8 cellular contexts compared by ENCODE assay signal in the genomic region with DNA sequence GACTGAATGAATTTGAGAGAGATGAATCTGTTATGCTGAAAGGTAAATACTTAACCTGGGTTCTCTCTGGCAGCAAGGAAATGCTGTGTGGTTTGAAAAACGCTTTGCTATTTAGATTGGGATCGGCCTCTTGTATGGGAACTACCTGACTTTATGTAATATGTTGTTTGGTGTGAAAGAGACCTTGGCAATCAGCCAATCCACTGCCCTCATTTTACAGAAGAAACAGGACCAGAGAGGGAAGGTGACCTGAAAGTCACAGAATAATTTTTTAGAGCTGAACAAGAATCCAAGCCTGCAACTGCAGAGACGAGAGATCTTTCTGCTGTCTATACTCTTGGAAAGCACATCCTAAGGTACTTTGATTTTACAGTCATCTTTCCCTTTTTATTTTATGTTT. TPM values are rescaled to one million over a fixed set of nuclear protein-coding genes. Genes with fewer than 3 reads are reported as not detected.
DNase-seq lines count a peak whose midpoint lies in the region; ATAC-seq and TF ChIP-seq lines count a peak whose summit lies in the region.

No MANE protein-coding gene starts in this region.

- peak overlapping the region; percentile 94 to 99 (median 97) for H3K4me3 Mint-ChIP-seq in brain
- H3K4me3 Mint-ChIP-seq in mesothelial cell of epicardium: peak overlapping the region; percentile 95

- no peak for DNase-seq in mesothelial cell of epicardium (ENCODE audit: low spot score in 2 of 2, unreplicated experiment in 2 of 2)
- no peak for DNase-seq in GM03348 (ENCODE audit: low spot score)
- DNase-seq in SHP77 treated with DMSO at 0.1 percent for 48 hours (lab: John Stamatoyannopoulos, UW): no peak
- DNase-seq in NCI-H2196 treated with DMSO at 0.1 percent for 48 hours (lab: John Stamatoyannopoulos, UW; ENCODE audit: unreplicated experiment): no peak

- H3K27me3 Mint-ChIP-seq in brain: peaks cover 15% of the 10 kb centered on the region
- no peaks in the 10 kb centered on the region for H3K27me3 Mint-ChIP-seq in mesothelial cell of epicardium (ENCODE audit: low read depth)

- no peak overlapping the region for H2AFZ ChIP-seq in ACC112 (ENCODE audit: low read length, unreplicated experiment)

- no peaks in the 10 kb centered on the region for H3K9me3 ChIP-seq in HUES6 (ENCODE audit: control insufficient read depth, insufficient read depth, low read depth, low read length)

- H3K36me3 Mint-ChIP-seq in brain: peaks cover 51% of the 10 kb centered on the region
- H3K36me3 Mint-ChIP-seq in mesothelial cell of epicardium: peaks cover 17% of the 10 kb centered on the region

- H3K9ac ChIP-seq in HUES6 (ENCODE audit: low read length): peak overlapping the region; percentile 100

- no peak for ATAC-seq in HG03565 (IDR thresholded peaks at IDR 0.05; ENCODE audit: unreplicated experiment)

- H3K4me3 ChIP-seq in ACC112 (ENCODE audit: low read depth, low read length) (peak overlapping the region; percentile 99), HUES6 (ENCODE audit: low read depth, low read length) (peak overlapping the region; percentile 86)

- H3K27ac Mint-ChIP-seq in brain (peak overlapping the region; percentile 72 to 100 (median 98)), mesothelial cell of epicardium (peak overlapping the region; percentile 99)

- H3K36me3 ChIP-seq in ACC112 (ENCODE audit: insufficient read depth, low read length) (peaks cover 12% of the 10 kb centered on the region), HUES6 (ENCODE audit: control insufficient read depth, insufficient read depth, low read length) (peaks cover 49% of the 10 kb centered on the region)

- peaks cover 34% of the 10 kb centered on the region for H3K4me1 ChIP-seq in ACC112 (ENCODE audit: control insufficient read depth, insufficient read depth, low read length, unreplicated experiment)
- peaks cover 12% of the 10 kb centered on the region for H3K4me1 ChIP-seq in HUES6 (ENCODE audit: control insufficient read depth, insufficient read depth, low read length)

- TF ChIP-seq CTCF in brain (conservative IDR thresholded peaks at IDR 0.05) (no peak), mesothelial cell of epicardium (IDR thresholded peaks at IDR 0.05; ENCODE audit: unreplicated experiment) (no peak)

- peaks cover 65% of the 10 kb centered on the region for H3K79me2 ChIP-seq in ACC112 (ENCODE audit: control insufficient read depth, insufficient read depth, low read length, unreplicated experiment)

- peaks cover 36% of the 10 kb centered on the region for H3K4me1 Mint-ChIP-seq in brain
- peaks cover 22% of the 10 kb centered on the region for H3K4me1 Mint-ChIP-seq in mesothelial cell of epicardium

- H3K27ac ChIP-seq in ACC112 (ENCODE audit: low read depth, low read length): 0 out of 2 replicates have a peak overlapping the region, but pooled peaks have one; percentile 97
- H3K27ac ChIP-seq in HUES6 (ENCODE audit: low read depth, low read length): no peak overlapping the region; the same call in 1 of the 2 replicates

- no peaks in the 10 kb centered on the region for H3K27me3 ChIP-seq in ACC112 (ENCODE audit: insufficient read depth, low read length)
- no peaks in the 10 kb centered on the region for H3K27me3 ChIP-seq in HUES6 (ENCODE audit: control insufficient read depth, insufficient read depth, low read length)

- peaks cover 0 to 3% (median 0%) of the 10 kb centered on the region in 5 experiments for H3K9me3 Mint-ChIP-seq in brain
- H3K9me3 Mint-ChIP-seq in mesothelial cell of epicardium: peaks cover 1% of the 10 kb centered on the region

RNA-seq across cellular contexts. Expression of a gene that starts 1.0 kb away (rescaled TPM):
- 107 TPM for polyA plus RNA-seq in brain (ENCODE audit: insufficient read depth, low read depth, low replicate concordance)
- 63.1 to 79.2 TPM (median 70.3 TPM) in 3 replicates for total RNA-seq in mesothelial cell of epicardium

RNA-seq across cellular contexts. Expression of a gene that starts 1.4 kb away (rescaled TPM):
- 258 TPM for polyA plus RNA-seq in brain (ENCODE audit: insufficient read depth, low read depth, low replicate concordance)
- 98.2 to 103 TPM (median 99.4 TPM) in 3 replicates for total RNA-seq in mesothelial cell of epicardium

RNA-seq across cellular contexts. Expression of a gene that starts 28.8 kb away (rescaled TPM):
- polyA plus RNA-seq in brain (ENCODE audit: insufficient read depth, low read depth, low replicate concordance): 5.1 TPM
- total RNA-seq in mesothelial cell of epicardium: 6.7 to 12.3 TPM (median 10.5 TPM) in 3 replicates

RNA-seq across cellular contexts. Expression of a gene that starts 28.9 kb away (rescaled TPM):
- 39.9 TPM for polyA plus RNA-seq in brain (ENCODE audit: insufficient read depth, low read depth, low replicate concordance)
- 67.5 to 72.8 TPM (median 69.5 TPM) in 3 replicates for total RNA-seq in mesothelial cell of epicardium

RNA-seq across cellular contexts. Expression of a gene that starts 35.3 kb away (rescaled TPM):
- 47.3 TPM for polyA plus RNA-seq in brain (ENCODE audit: insufficient read depth, low read depth, low replicate concordance)
- total RNA-seq in mesothelial cell of epicardium: 30.0 to 35.3 TPM (median 32.5 TPM) in 3 replicates
